In genomic region chr14:92793709-92794546, GRCh38 we compare ENCODE assay signal across 8 cellular contexts. TPM values are rescaled to one million over a fixed set of nuclear protein-coding genes. Genes with fewer than 3 reads are reported as not detected.
A peak's percentile ranks its signal among the peaks of the same experiment; 100 is the strongest.
DNase-seq lines count a peak whose midpoint lies in the region; ATAC-seq lines count a peak whose summit lies in the region.

TSS of gene GOLGA5 (plus strand) at chr14:92794305. CDS start at chr14:92797438, 3,133 bp downstream.

- no peaks in the 10 kb centered on the region for H3K27me3 Mint-ChIP-seq in IgD-negative memory B cell

- H3K4me1 Mint-ChIP-seq in IgD-negative memory B cell: peaks cover 15 to 23% (median 15%) of the 10 kb centered on the region in 3 donors

- H3K36me3 Mint-ChIP-seq in IgD-negative memory B cell: peaks cover 6% of the 10 kb centered on the region

- peak within 1 kb of the TSS; percentile 55 to 97 (median 74) for H3K27ac Mint-ChIP-seq in IgD-negative memory B cell

- peak within 1 kb of the TSS; percentile 56 to 98 (median 94) for H3K4me3 Mint-ChIP-seq in IgD-negative memory B cell

- peak; percentile 96 for DNase-seq in DMS 273 treated with DMSO at 0.1 percent for 48 hours (lab: John Stamatoyannopoulos, UW)
- peak; percentile 94 for DNase-seq in OCI-M2 (lab: John Stamatoyannopoulos, UW; ENCODE audit: unreplicated experiment)
- peak; percentile 97 for DNase-seq in activated T-cell treated with anti-CD3 and anti-CD28 coated beads for 4 hours
- DNase-seq in epidermal melanocyte (ENCODE audit: insufficient read length, low spot score): peak; percentile 67
- DNase-seq in middle frontal gyrus (ENCODE audit: extremely low spot score, low spot score): peak; percentile 98
- peak; percentile 95 to 96 for DNase-seq in stimulated activated CD8-positive, alpha-beta memory T cell treated with anti-CD3 and anti-CD28 coated beads, Interleukin-2, amount 100 ng/mL, for 48 hours (ENCODE audit: low read depth in 2 of 2)

- peaks cover 6 to 23% (median 8%) of the 10 kb centered on the region in 3 donors for H3K9me3 Mint-ChIP-seq in IgD-negative memory B cell

- ATAC-seq in GM21529 (IDR thresholded peaks at IDR 0.05; ENCODE audit: unreplicated experiment): peak; percentile 92

RNA-seq across cellular contexts. Expression of gene GOLGA5, which starts in this region (rescaled TPM):
- polyA plus RNA-seq in IgD-negative memory B cell: 20.2 TPM

Comparison
In these comparisons a context has a peak if more than half of its experiments do, and no peak if none do; other contexts are left out.
1. Peak in every context shown above with its lines: DNase-seq and ATAC-seq.